Comparison of ENCODE assay signal across 11 cellular contexts in genomic region chr14:72907886-72908285, GRCh38. TPM values are rescaled to one million over a fixed set of nuclear protein-coding genes. Genes with fewer than 3 reads are reported as not detected.
DNase-seq lines count a peak whose midpoint lies in the region; TF ChIP-seq lines count a peak whose summit lies in the region.
"Had no signal": no experiment of that assay in that cellular context is flagged by ENCODE, and none has a peak within 500 bp of the region (broad histone marks: within the 10 kb centered on the region; RNA-seq: fewer than 3 reads in every experiment).

No MANE protein-coding gene starts in this region.

- no peak overlapping the region for H3K4ac ChIP-seq in mesendoderm (ENCODE audit: low read depth, low read length)

- H2BK5ac ChIP-seq in mesendoderm (ENCODE audit: low read length): no peak overlapping the region

- intact Hi-C loops in esophagus squamous epithelium (cut with DNase I): loop anchor here (5.0 kb wide), 1 partner anchor 391 kb away; no protein-coding TSS in a partner anchor

- H3K23ac ChIP-seq in mesendoderm (ENCODE audit: low read length): no peak overlapping the region

- H4K5ac ChIP-seq in mesendoderm (ENCODE audit: low read length): no peak overlapping the region

- TF ChIP-seq POLR2A in esophagus squamous epithelium (IDR thresholded peaks at IDR 0.05): no peak

- no peaks in the 10 kb centered on the region for H3K27me3 ChIP-seq in mesendoderm (ENCODE audit: insufficient read depth, low read length, poor library complexity)
- H3K27me3 ChIP-seq in esophagus squamous epithelium: peaks cover 0 to 8% (median 0%) of the 10 kb centered on the region in 4 donors

- H2BK15ac ChIP-seq in mesendoderm (replicated peaks; ENCODE audit: low read depth): no peak overlapping the region

- H3K56ac ChIP-seq in mesendoderm (ENCODE audit: low read length): no peak overlapping the region

- no peak overlapping the region for H3K18ac ChIP-seq in mesendoderm (ENCODE audit: low read length)

- TF ChIP-seq CTCF in esophagus squamous epithelium (IDR thresholded peaks at IDR 0.05): no peak

- H3K79me1 ChIP-seq in mesendoderm (ENCODE audit: low read length): no peaks in the 10 kb centered on the region

- H3K4me1 ChIP-seq in mesendoderm (ENCODE audit: control insufficient read depth, low read depth, low read length): no peaks in the 10 kb centered on the region
- H3K4me1 ChIP-seq in esophagus squamous epithelium: peaks cover 0 to 30% (median 0%) of the 10 kb centered on the region in 3 donors

- no peaks in the 10 kb centered on the region for H3K79me2 ChIP-seq in mesendoderm (ENCODE audit: control insufficient read depth, insufficient read depth, low read length)

- H2BK120ac ChIP-seq in mesendoderm (ENCODE audit: low read depth, low read length): no peak overlapping the region

- no peaks in the 10 kb centered on the region for H3K9me3 ChIP-seq in esophagus squamous epithelium

- DNase-seq in EH (ENCODE audit: low read depth) (peak; percentile 88), HT1080 (ENCODE audit: low read depth) (peak; percentile 95), amniotic epithelial cell (ENCODE audit: low read depth) (peak; percentile 54), mesendoderm (peak; percentile 65), cerebellar cortex (ENCODE audit: low spot score) (no peak), esophagus squamous epithelium (lab: John Stamatoyannopoulos, UW) (no peak), GM19238 (ENCODE audit: insufficient read length, low spot score) (no peak)
- no peak for DNase-seq in stimulated activated CD4-positive, alpha-beta T cell treated with anti-CD3 and anti-CD28 coated beads, Interleukin-2, amount 100 ng/mL, for 24 hours
- DNase-seq: activated CD4-positive, CD25-positive, alpha-beta regulatory T cell; amygdala had no signal

- no peak overlapping the region for H2AK5ac ChIP-seq in mesendoderm (ENCODE audit: low read length)

- H3K27ac ChIP-seq in mesendoderm (ENCODE audit: low read depth, low read length) (no peak overlapping the region), esophagus squamous epithelium (no peak overlapping the region)

- no peaks in the 10 kb centered on the region for H3K36me3 ChIP-seq in mesendoderm (ENCODE audit: control insufficient read depth, insufficient read depth, low read length)
- H3K36me3 ChIP-seq in esophagus squamous epithelium: no peaks in the 10 kb centered on the region

- no peak overlapping the region for H4K8ac ChIP-seq in mesendoderm (ENCODE audit: low read depth, low read length)

- no peak overlapping the region for H3K4me2 ChIP-seq in mesendoderm (ENCODE audit: low read length)

- no CpG with 5 or more reads among the region's 5 CpGs for WGBS in mesendoderm (ENCODE audit: extremely low coverage, insufficient coverage, low lambda C conversion rate)
- WGBS in esophagus squamous epithelium, 2 donors: 13 to 43% methylated on average over 5 of the region's 5 CpGs

- no peak overlapping the region for H3K9ac ChIP-seq in mesendoderm (ENCODE audit: low read length)

- H3K4me3 ChIP-seq in mesendoderm (ENCODE audit: low read length): no peak overlapping the region
- no peak overlapping the region for H3K4me3 ChIP-seq in esophagus squamous epithelium

RNA-seq across cellular contexts. Expression of gene DPF3, which starts 14.0 kb away (rescaled TPM):
- 2.2 and 3.0 TPM in 2 replicates for total RNA-seq in HT1080 (2014; rRNA removed; shearing (Covaris generic))
- polyA plus RNA-seq in HT1080 (2015; cell fraction: cytosol; rRNA removed): 3.8 and 4.5 TPM in 2 replicates
- polyA plus RNA-seq in HT1080 (2015; cell fraction: nucleus; rRNA removed): 9.4 and 10.9 TPM in 2 replicates
- 0.15 TPM for polyA plus RNA-seq in mesendoderm (2013, experiment 1 of 2)
- 0.10 TPM for polyA plus RNA-seq in mesendoderm (2013, experiment 2 of 2)
- total RNA-seq in esophagus squamous epithelium: 1 to 10 TPM in 1 of 4 donors, under 1 TPM in 2, not detected in 1; under 0.01 to 2.7 (median 0.61) TPM
- total RNA-seq: NCI-H460 had no signal

RNA-seq across cellular contexts. Expression of gene DCAF4, which starts 18.4 kb away (rescaled TPM):
- total RNA-seq in HT1080 (2014; rRNA removed; shearing (Covaris generic)): 9.5 and 19.3 TPM in 2 replicates
- polyA plus RNA-seq in HT1080 (2015; cell fraction: cytosol; rRNA removed): 11.5 and 13.8 TPM in 2 replicates
- polyA plus RNA-seq in HT1080 (2015; cell fraction: nucleus; rRNA removed): 35.6 and 36.5 TPM in 2 replicates
- polyA plus RNA-seq in mesendoderm (2013, experiment 1 of 2): 32.2 TPM
- polyA plus RNA-seq in mesendoderm (2013, experiment 2 of 2): 31.6 TPM
- total RNA-seq in esophagus squamous epithelium: 10 to 100 TPM in 3 of 4 donors, 1 to 10 TPM in 1; 7.0 to 29.0 (median 14.0) TPM

Comparison
In these comparisons a context has a peak if more than half of its experiments do, and no peak if none do; other contexts are left out.
1. DNase-seq: peak in EH (single experiment), HT1080 (single experiment), amniotic epithelial cell (single experiment) and mesendoderm (single experiment); none in cerebellar cortex (single experiment), stimulated activated CD4-positive, alpha-beta T cell treated with anti-CD3 and anti-CD28 coated beads, Interleukin-2, amount 100 ng/mL, for 24 hours (0 of 2), esophagus squamous epithelium (single experiment) and GM19238 (single experiment).